15 cellular contexts compared by ENCODE assay signal in the genomic region with DNA sequence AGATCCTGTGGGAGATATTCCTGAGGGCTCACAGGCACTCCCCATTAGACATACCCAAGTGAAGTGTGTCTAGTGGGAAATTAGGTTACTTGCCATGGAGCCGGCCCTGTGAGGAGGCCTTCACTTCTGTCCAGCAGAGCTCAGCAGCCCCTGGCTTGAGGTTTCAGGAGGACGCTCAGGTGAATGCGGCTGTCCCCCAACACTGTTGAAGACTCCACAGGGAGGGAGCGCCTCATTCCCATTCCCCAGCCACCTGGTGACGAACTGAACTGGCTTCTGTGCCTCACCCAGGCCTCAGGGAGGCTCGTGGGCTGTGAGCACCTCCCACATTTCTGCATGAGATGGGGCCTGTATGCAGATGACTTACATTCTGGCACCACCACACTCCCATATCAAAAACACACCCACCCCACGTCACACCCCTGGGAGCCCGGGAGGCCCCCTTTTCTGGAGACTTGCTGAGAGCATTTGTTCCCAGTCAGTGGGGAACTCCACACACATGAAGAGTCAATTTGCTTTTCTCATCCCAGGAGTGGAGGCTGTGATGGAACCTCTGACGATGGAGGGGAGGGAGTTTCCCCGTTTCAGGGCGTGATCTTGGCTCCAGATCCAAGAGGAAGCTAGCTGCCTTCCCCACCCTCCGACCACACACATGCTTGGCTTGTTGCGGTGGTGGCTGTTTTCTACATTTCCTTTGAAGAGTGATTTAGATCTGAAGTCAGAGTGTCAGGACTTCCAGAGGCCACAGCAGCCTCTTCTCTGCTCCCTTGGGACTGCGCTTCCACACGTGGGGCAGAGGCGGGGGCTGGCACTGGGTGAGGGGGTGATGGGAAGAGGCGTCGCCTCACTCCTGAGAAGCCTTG.
DNase-seq lines count a peak whose midpoint lies in the region; ATAC-seq and TF ChIP-seq lines count a peak whose summit lies in the region.
"Had no signal": no experiment of that assay in that cellular context is flagged by ENCODE, and none has a peak within 500 bp of the region (broad histone marks: within the 10 kb centered on the region; RNA-seq: fewer than 3 reads in every experiment).

No MANE protein-coding gene starts in this region.

- no peak overlapping the region for H2BK20ac ChIP-seq in H9 (ENCODE audit: low read depth, low read length, poor library complexity, severe bottlenecking)

- BruUV-seq in OCI-LY7 (replicated peaks; lab: Mats Ljungman, UMichigan) = no TSS peak

- DNase-seq in AG20443 (ENCODE audit: low spot score) (peak; percentile 91), H9 (peak; percentile 21), Right ventricle myocardium superior (peak; percentile 71), psoas muscle (peak; percentile 50 to 71), globus pallidus (ENCODE audit: low spot score) (no peak), activated gamma-delta T cell (lab: John Stamatoyannopoulos, UW) (no peak), OCI-LY7 (ENCODE audit: low spot score) (no peak)
- DNase-seq: activated T-cell treated with anti-CD3 and anti-CD28 coated beads for 4 hours; effector memory CD4-positive, alpha-beta T cell; NCI-H1694 treated with DMSO at 0.1 percent for 48 hours had no signal

- no peaks in the 10 kb centered on the region for H3K27me3 ChIP-seq in H9 (ENCODE audit: insufficient read depth, low read length)
- no peaks in the 10 kb centered on the region for H3K27me3 ChIP-seq in psoas muscle (ENCODE audit: insufficient read depth in 3 of 3, low read length in 2 of 3)
- H3K27me3 ChIP-seq: ascending aorta had no signal

- no peak overlapping the region for H3K4ac ChIP-seq in H9 (ENCODE audit: low read depth, low read length)

- no peak overlapping the region for H4K8ac ChIP-seq in H9 (replicated peaks; ENCODE audit: insufficient read length, low read depth, low read length)

- no peak overlapping the region for H2BK120ac ChIP-seq in H9 (ENCODE audit: low read depth, low read length, poor library complexity, severe bottlenecking)

- peaks cover 12% of the 10 kb centered on the region for H3K27me3 Mint-ChIP-seq in H9 (ENCODE audit: low read depth)

- no peak overlapping the region for H2BK15ac ChIP-seq in H9 (ENCODE audit: low read depth, low read length)

- no peaks in the 10 kb centered on the region for H3K23me2 ChIP-seq in H9 (ENCODE audit: insufficient read length, low read depth, low read length, poor library complexity, severe bottlenecking)

- H3K79me1 ChIP-seq in H9 (ENCODE audit: insufficient read depth, low read depth, low read length, poor library complexity, severe bottlenecking) = no peaks in the 10 kb centered on the region

- H3K9ac ChIP-seq in H9 (ENCODE audit: extremely low read depth, insufficient read length, low read length) = no peak overlapping the region

- H4K20me1 ChIP-seq in H9 (ENCODE audit: control insufficient read depth, insufficient read depth, insufficient read length) (no peaks in the 10 kb centered on the region), OCI-LY7 (ENCODE audit: insufficient read depth, low read length) (no peaks in the 10 kb centered on the region)

- TF ChIP-seq CTCF in H9 (conservative IDR thresholded peaks at IDR 0.05) (no peak), psoas muscle (IDR thresholded peaks at IDR 0.05) (no peak), OCI-LY7 (conservative IDR thresholded peaks at IDR 0.05; ENCODE audit: low read length) (no peak)

- WGBS in H9 (ENCODE audit: extremely low coverage, insufficient read length, low lambda C conversion rate) = no CpG with 5 or more reads among the region's 18 CpGs
- WGBS in psoas muscle, 3 donors = 54 to 58% (median 56%) methylated on average over 18 of the region's 18 CpGs

- H2BK5ac ChIP-seq in H9 (ENCODE audit: insufficient read length, low read length) = no peak overlapping the region

- no peak overlapping the region for H3K23ac ChIP-seq in H9 (ENCODE audit: insufficient read length, low read depth, low read length)

- no peaks in the 10 kb centered on the region for H3K79me2 ChIP-seq in H9 (ENCODE audit: insufficient read depth, low read length)
- H3K79me2 ChIP-seq in OCI-LY7 (ENCODE audit: insufficient read depth, low read depth, low read length) = no peaks in the 10 kb centered on the region

- H2AFZ ChIP-seq in H9 (ENCODE audit: low read length) = no peak overlapping the region
- H2AFZ ChIP-seq in OCI-LY7 (ENCODE audit: low read length) = no peak overlapping the region

- no peak overlapping the region; a peak in 1 of 7 replicates for H3K27ac Mint-ChIP-seq in H9

- no peaks in the 10 kb centered on the region for H3K9me3 ChIP-seq in H9 (ENCODE audit: control insufficient read depth, low read depth, low read length)
- H3K9me3 ChIP-seq in psoas muscle = no peaks in the 10 kb centered on the region
- 0 out of 2 replicates have a peak, but pooled peaks cover 4% of the 10 kb centered on the region for H3K9me3 ChIP-seq in OCI-LY7 (ENCODE audit: low read length)
- H3K9me3 ChIP-seq: ascending aorta had no signal

- intact Hi-C loops in Right ventricle myocardium superior (cut with DNase I) (no loop called here), psoas muscle (cut with DNase I) (no loop called here), OCI-LY7 (cut with micrococcal nuclease; ENCODE audit: unreplicated experiment) (no loop called here)

- 0 out of 4 replicates have a peak, but pooled peaks cover 0 to 2% of the 10 kb centered on the region in 2 experiments for H3K4me1 Mint-ChIP-seq in H9

- H3K4me2 ChIP-seq in H9 (ENCODE audit: insufficient read depth, insufficient read length, low read length) (no peak overlapping the region), OCI-LY7 (ENCODE audit: low read length) (no peak overlapping the region)

- no peak overlapping the region for H4K91ac ChIP-seq in H9 (ENCODE audit: insufficient read length, low read depth, low read length)

- no peak overlapping the region for H3K4me3 Mint-ChIP-seq in H9

- H2BK12ac ChIP-seq in H9 (ENCODE audit: insufficient read length, low read depth, low read length) = no peak overlapping the region

- H3K27ac ChIP-seq in H9 (ENCODE audit: insufficient read length, low read depth, low read length) (no peak overlapping the region), psoas muscle (peak overlapping the region; percentile 46), OCI-LY7 (ENCODE audit: low read depth, low read length, poor library complexity, severe bottlenecking) (no peak overlapping the region)
- H3K27ac ChIP-seq: VCaP had no signal

- CTCF ChIA-PET in OCI-LY7 (lab: Charles Lee; ENCODE audit: unreplicated experiment) = no interaction called here

- no peak overlapping the region for H4K5ac ChIP-seq in H9 (ENCODE audit: insufficient read length, low read depth, low read length)

- H3K4me1 ChIP-seq in H9 (ENCODE audit: insufficient read depth, low read length) (no peaks in the 10 kb centered on the region), psoas muscle (no peaks in the 10 kb centered on the region), OCI-LY7 (ENCODE audit: insufficient read depth, low read length, poor library complexity, severe bottlenecking) (no peaks in the 10 kb centered on the region)
- H3K4me1 ChIP-seq: ascending aorta had no signal

- H3K36me3 Mint-ChIP-seq in H9 (ENCODE audit: insufficient read depth in 1 of 3, low read depth in 3 of 3) = no peaks in the 10 kb centered on the region; a peak in 2 of 7 replicates

- ATAC-seq in Right ventricle myocardium superior (ENCODE audit: poor library complexity) = peak; percentile 71
- ATAC-seq in psoas muscle = peak; percentile 27 to 78 (median 48)
- no peak for ATAC-seq in HG03565 (IDR thresholded peaks at IDR 0.05; ENCODE audit: unreplicated experiment)
- ATAC-seq: K562, left lobe of liver had no signal

- no peak overlapping the region for H2AK5ac ChIP-seq in H9 (ENCODE audit: insufficient read length, low read length)

- POLR2A ChIA-PET in OCI-LY7 (lab: Charles Lee) = no interaction called here

- no peaks in the 10 kb centered on the region for H3K9me2 ChIP-seq in OCI-LY7 (ENCODE audit: insufficient read depth, low read length)

- H3T11ph ChIP-seq in H9 (ENCODE audit: low read length) = no peak overlapping the region

- no peaks in the 10 kb centered on the region for H3K36me3 ChIP-seq in psoas muscle (ENCODE audit: insufficient read depth in 1 of 2, low read depth in 1 of 2)
- H3K36me3 ChIP-seq in OCI-LY7 (ENCODE audit: insufficient read depth, low read length) = no peaks in the 10 kb centered on the region
- H3K36me3 ChIP-seq: ascending aorta had no signal

- no peak overlapping the region for H3K56ac ChIP-seq in H9 (ENCODE audit: insufficient read length, low read depth, low read length)

- H3K9me3 Mint-ChIP-seq in H9 = peaks cover 4 to 10% of the 10 kb centered on the region in 2 experiments; a peak in 3 of 5 replicates

- H3K4me3 ChIP-seq in psoas muscle = no peak overlapping the region
- no peak overlapping the region for H3K4me3 ChIP-seq in OCI-LY7 (ENCODE audit: low read depth, low read length, poor library complexity, severe bottlenecking)
- H3K4me3 ChIP-seq: ascending aorta, K562 had no signal

- no peak overlapping the region for H3K18ac ChIP-seq in H9 (ENCODE audit: insufficient read length, low read depth, low read length)

- H3K14ac ChIP-seq in H9 (ENCODE audit: insufficient read depth, low read length) = no peak overlapping the region

Comparison
In these comparisons a context has a peak if more than half of its experiments do, and no peak if none do; other contexts are left out.
1. DNase-seq: peak in AG20443 (single experiment), H9 (single experiment), Right ventricle myocardium superior (single experiment) and psoas muscle (2 of 2); none in globus pallidus (single experiment), activated gamma-delta T cell (single experiment) and OCI-LY7 (single experiment).